Comparison of ENCODE assay signal across 8 cellular contexts in genomic region chr13:29508130-29508873, GRCh38.
A peak's percentile ranks its signal among the peaks of the same experiment; 100 is the strongest.
DNase-seq lines count a peak whose midpoint lies in the region; ATAC-seq, FAIRE-seq and TF ChIP-seq lines count a peak whose summit lies in the region.

No MANE protein-coding gene starts in this region.

- no peaks in the 10 kb centered on the region for H3K79me1 ChIP-seq in H1 (ENCODE audit: low read depth, low read length)

- 64% methylated on average over 16 of the region's 16 CpGs; no CpG with 5 or more reads in 1 of the 2 experiments for WGBS in H1 (ENCODE audit: extremely low coverage in 1 of 2, insufficient coverage in 1 of 2, insufficient read length in 1 of 2, insufficient replicate concordance in 2 of 2, low coverage in 1 of 2, low lambda C conversion rate in 2 of 2, missing lambda C conversion rate in 1 of 2), 2 experiments
- 65% methylated on average over 15 of the region's 16 CpGs for WGBS in mesodermal cell (ENCODE audit: insufficient coverage in 2 of 2), 2 experiments

- peak; percentile 47 for DNase-seq in AG04450 (ENCODE audit: low read depth, low spot score)
- peak; percentile 60 for DNase-seq in NOMO-1 treated with DMSO at 0.1 percent for 48 hours (lab: John Stamatoyannopoulos, UW; ENCODE audit: unreplicated experiment)
- peak; percentile 89 for DNase-seq in activated CD8-positive, alpha-beta memory T cell treated with anti-CD3 and anti-CD28 coated beads for 24 hours
- DNase-seq in H1 (ENCODE audit: low read depth in 1 of 2, low spot score in 2 of 2): peak; percentile 70 to 91
- DNase-seq in stimulated activated CD8-positive, alpha-beta memory T cell treated with anti-CD3 and anti-CD28 coated beads, Interleukin-2, amount 100 ng/mL, for 1 hour (ENCODE audit: low read depth in 2 of 2): peak; percentile 57 to 60

- TF ChIP-seq RAD21 in H1 (IDR thresholded peaks at IDR 0.05 in 1 of 2, conservative IDR thresholded peaks at IDR 0.05 in 1 of 2; ENCODE audit: low read depth in 2 of 2, low read length in 2 of 2): peak; percentile 92 to 93

- TF ChIP-seq CTCF in AG04450 (IDR thresholded peaks at IDR 0.05; ENCODE audit: low read depth, low read length): peak; percentile 98
- peak in 2 of 3 experiments; percentile 81 to 98; a peak in 3 of 4 replicates for TF ChIP-seq CTCF in H1 (IDR thresholded peaks at IDR 0.05; ENCODE audit: control extremely low read depth in 1 of 3, insufficient read depth in 1 of 3, low read depth in 1 of 3, low read length in 3 of 3)

- CTCF ChIA-PET in AG04450 (lab: Charles Lee): interaction anchor here (0.5 to 3.7 kb wide), 44 partner anchors 8 to 745 kb away, joined by 3 to 44 read pairs (median 5); no protein-coding TSS in a partner anchor
- CTCF ChIA-PET in H1 (lab: Charles Lee; ENCODE audit: partially characterized antibody): interaction anchor here (0.6 to 17.8 kb wide), 43 partner anchors 9 to 1396 kb away, joined by 3 to 210 read pairs (median 5); no protein-coding TSS in a partner anchor

- no peak overlapping the region for H3K27ac ChIP-seq in AG04450 (ENCODE audit: low read depth, low read length)
- H3K27ac ChIP-seq in H1 (ENCODE audit: low read depth, low read length): no peak overlapping the region
- peak overlapping the region; percentile 61 for H3K27ac ChIP-seq in mesodermal cell (ENCODE audit: low read depth, low read length, severe bottlenecking)

- no peak overlapping the region for H4K91ac ChIP-seq in H1 (replicated peaks; ENCODE audit: insufficient read length, low read length)

- no peak overlapping the region for H2AK5ac ChIP-seq in H1 (ENCODE audit: low read depth, low read length)

- no peak overlapping the region for H4K5ac ChIP-seq in H1 (ENCODE audit: insufficient read length, low read depth, low read length)

- H3K4me3 ChIP-seq in AG04450 (ENCODE audit: low read depth, low read length) (no peak overlapping the region), H1 (ENCODE audit: extremely low read depth in 1 of 4, insufficient read depth in 2 of 4, low read depth in 3 of 4, low read length in 4 of 4) (no peak overlapping the region), mesodermal cell (ENCODE audit: extremely low read depth, insufficient read depth, low read length, poor library complexity, severe bottlenecking) (no peak overlapping the region)

- no peak overlapping the region for H2BK120ac ChIP-seq in H1 (replicated peaks; ENCODE audit: low read depth, low read length)

- H2BK20ac ChIP-seq in H1 (ENCODE audit: low read length): no peak overlapping the region

- H2BK15ac ChIP-seq in H1 (ENCODE audit: low read length): no peak overlapping the region

- no peak overlapping the region for H3K4ac ChIP-seq in H1 (replicated peaks; ENCODE audit: insufficient read length, low read depth, low read length)

- no peaks in the 10 kb centered on the region for H3K23me2 ChIP-seq in H1 (ENCODE audit: low read depth, low read length)

- H4K8ac ChIP-seq in H1 (ENCODE audit: extremely low read depth, insufficient read depth, low read length): no peak overlapping the region

- ATAC-seq in GM18519 (IDR thresholded peaks at IDR 0.05; ENCODE audit: low FRiP score, unreplicated experiment): peak; percentile 40
- ATAC-seq in HG03432 (IDR thresholded peaks at IDR 0.05; ENCODE audit: unreplicated experiment): peak; percentile 82

- POLR2A ChIA-PET in AG04450 (lab: Yijun Ruan, JAX) (no interaction called here), H1 (lab: Charles Lee; ENCODE audit: partially characterized antibody) (interaction anchor here (0.6 to 4.2 kb wide), 14 partner anchors 7 to 341 kb away, joined by 3 to 23 read pairs (median 4); partner anchors contain the start of gene SLC7A1)

- H4K20me1 ChIP-seq in H1 (replicated peaks in 1 of 2; ENCODE audit: control insufficient read depth in 1 of 2, insufficient read depth in 2 of 2, low read length in 2 of 2): peaks cover 0 to 5% of the 10 kb centered on the region in 2 experiments

- H3K9me3 ChIP-seq in AG04450 (ENCODE audit: control insufficient read depth, insufficient read depth, low read length): no peaks in the 10 kb centered on the region; the same call in 1 of the 2 replicates
- H3K9me3 ChIP-seq in H1 (ENCODE audit: insufficient read depth in 2 of 2, low read depth in 1 of 2, low read length in 1 of 2): no peaks in the 10 kb centered on the region
- no peaks in the 10 kb centered on the region for H3K9me3 ChIP-seq in mesodermal cell (ENCODE audit: control insufficient read depth, low read length)

- H3K56ac ChIP-seq in H1 (replicated peaks; ENCODE audit: insufficient read length, low read depth, low read length): no peak overlapping the region

- no peak overlapping the region for H3K18ac ChIP-seq in H1 (ENCODE audit: extremely low read depth, low read length)

- no peak overlapping the region for H2BK5ac ChIP-seq in H1 (ENCODE audit: low read depth, low read length)

- H3K4me1 ChIP-seq in H1 (replicated peaks in 1 of 4; ENCODE audit: control insufficient read depth in 3 of 4, insufficient read depth in 4 of 4, low read length in 3 of 4) (no peaks in the 10 kb centered on the region), mesodermal cell (ENCODE audit: control insufficient read depth, insufficient read depth, low read length, poor library complexity, severe bottlenecking) (peaks cover 25% of the 10 kb centered on the region)

- H3K23ac ChIP-seq in H1 (ENCODE audit: insufficient read length): no peak overlapping the region

- H3K14ac ChIP-seq in H1 (ENCODE audit: insufficient read length): no peak overlapping the region

- H3K36me3 ChIP-seq in H1 (ENCODE audit: control insufficient read depth in 2 of 4, insufficient read depth in 4 of 4, low read length in 3 of 4): peaks cover 0 to 10% (median 8%) of the 10 kb centered on the region in 4 experiments; a peak in 6 of 8 replicates
- peaks cover 12% of the 10 kb centered on the region for H3K36me3 ChIP-seq in mesodermal cell (ENCODE audit: control insufficient read depth, insufficient read depth, low read length)

- FAIRE-seq in H1 (lab: Jason Lieb, UNC): peak; percentile 98

- H3K79me2 ChIP-seq in H1 (ENCODE audit: control insufficient read depth in 1 of 2, insufficient read depth in 2 of 2, low read length in 2 of 2): no peaks in the 10 kb centered on the region

- no peak overlapping the region for H2BK12ac ChIP-seq in H1 (ENCODE audit: low read depth, low read length)

- TF ChIP-seq EP300 in H1 (IDR thresholded peaks at IDR 0.05; ENCODE audit: borderline replicate concordance in 1 of 2, low read depth in 2 of 2, low read length in 2 of 2): no peak

- H3K4me2 ChIP-seq in H1 (ENCODE audit: insufficient read depth in 1 of 2, low read depth in 2 of 2, low read length in 2 of 2): no peak overlapping the region

- 0 out of 3 replicates have a peak, but pooled peaks of 1 of the 2 experiments have one; percentile 32 for TF ChIP-seq POLR2A in H1 (IDR thresholded peaks at IDR 0.05; ENCODE audit: control extremely low read depth in 1 of 2, low read depth in 2 of 2, low read length in 2 of 2)

- H2AFZ ChIP-seq in H1 (ENCODE audit: low read length): no peak overlapping the region

- H3K9ac ChIP-seq in H1 (replicated peaks in 1 of 4; ENCODE audit: extremely low read depth in 1 of 4, low read depth in 3 of 4, low read length in 3 of 4): no peak overlapping the region

- H3K27me3 ChIP-seq in AG04450 (ENCODE audit: control insufficient read depth, insufficient read depth, low read length) (no peaks in the 10 kb centered on the region), H1 (replicated peaks in 1 of 4; ENCODE audit: control insufficient read depth in 3 of 4, extremely low read depth in 1 of 4, insufficient read depth in 3 of 4, low read length in 3 of 4) (no peaks in the 10 kb centered on the region)

TF ChIP-seq in H1, 55 proteins besides CTCF, POLR2A, EP300 and RAD21:
- TF ChIP-seq JUN (IDR thresholded peaks at IDR 0.05; ENCODE audit: low read depth, low read length) (no peak), ATF2 (IDR thresholded peaks at IDR 0.05; ENCODE audit: low read length) (no peak), BCL11A (IDR thresholded peaks at IDR 0.05; ENCODE audit: low read depth in 2 of 2, low read length in 2 of 2) (no peak), SRF (IDR thresholded peaks at IDR 0.05; ENCODE audit: low read depth, low read length) (no peak), E2F6 (IDR thresholded peaks at IDR 0.05) (no peak), MAX (IDR thresholded peaks at IDR 0.05) (no peak), YY1 (IDR thresholded peaks at IDR 0.05; ENCODE audit: low read depth, low read length) (no peak)
